Comparison of ENCODE assay signal across 15 cellular contexts in genomic region chr10:105291571-105291970, GRCh38.
DNase-seq lines count a peak whose midpoint lies in the region; ATAC-seq and TF ChIP-seq lines count a peak whose summit lies in the region.
"Had no signal": no experiment of that assay in that cellular context is flagged by ENCODE, and none has a peak within 500 bp of the region (broad histone marks: within the 10 kb centered on the region; RNA-seq: fewer than 3 reads in every experiment).

No MANE protein-coding gene starts in this region.

- H3K4me1 ChIP-seq in gastrocnemius medialis, result no peaks in the 10 kb centered on the region
- H3K4me1 ChIP-seq: BE2C, Peyer's patch had no signal

- intact Hi-C loops in gastrocnemius medialis (cut with DNase I; ENCODE audit: low total_unique reads), result no loop called here

- no peaks in the 10 kb centered on the region for H3K27me3 ChIP-seq in gastrocnemius medialis
- H3K27me3 ChIP-seq: BE2C, Peyer's patch had no signal

- TF ChIP-seq POLR2A in gastrocnemius medialis (IDR thresholded peaks at IDR 0.05), result no peak

- no peak for TF ChIP-seq CTCF in gastrocnemius medialis (IDR thresholded peaks at IDR 0.05 in 4 of 5, conservative IDR thresholded peaks at IDR 0.05 in 1 of 5)

- DNase-seq in DMS153 (lab: John Stamatoyannopoulos, UW) (peak; percentile 1), G401 (ENCODE audit: low spot score) (peak; percentile 11), NCI-H69 (lab: John Stamatoyannopoulos, UW) (peak; percentile 91), cerebellar cortex (ENCODE audit: low spot score) (peak; percentile 1), NCI-H226 (no peak), gastrocnemius medialis (no peak)
- DNase-seq: BE2C; CD8-positive, alpha-beta T cell; MM.1S; NCI-H2171; NCI-H526; Peyer's patch; T-helper 2 cell had no signal

- in situ Hi-C loops in G401 (cut with HindIII; ENCODE audit: low sequenced_read_pairs) (no loop called here), gastrocnemius medialis (cut with MboI; ENCODE audit: low sequenced_read_pairs in 4 of 4) (loop anchor here in 1 of 4 donors (25.0 kb wide), 1 partner anchor 96 kb away; no protein-coding TSS in a partner anchor)

- no peaks in the 10 kb centered on the region for H3K9me3 ChIP-seq in gastrocnemius medialis
- H3K9me3 ChIP-seq: BE2C had no signal

- no peaks in the 10 kb centered on the region for H3K36me3 ChIP-seq in gastrocnemius medialis
- H3K36me3 ChIP-seq: BE2C, Peyer's patch had no signal

- H3K27ac ChIP-seq in gastrocnemius medialis, result no peak overlapping the region
- H3K27ac ChIP-seq: Peyer's patch had no signal

- ATAC-seq in HG03095 (IDR thresholded peaks at IDR 0.05; ENCODE audit: unreplicated experiment) (no peak), HG03378 (IDR thresholded peaks at IDR 0.05; ENCODE audit: unreplicated experiment) (no peak), gastrocnemius medialis (no peak)
- ATAC-seq: CD8-positive, alpha-beta T cell had no signal

- no peak overlapping the region for H3K4me3 ChIP-seq in gastrocnemius medialis
- H3K4me3 ChIP-seq: Peyer's patch had no signal

Comparison
In these comparisons a context has a peak if more than half of its experiments do, and no peak if none do; other contexts are left out.
1. DNase-seq: peak in DMS153 (single experiment), G401 (single experiment), NCI-H69 (single experiment) and cerebellar cortex (single experiment); none in NCI-H226 (single experiment) and gastrocnemius medialis (0 of 2).